8 cellular contexts compared by ENCODE assay signal in the genomic region with DNA sequence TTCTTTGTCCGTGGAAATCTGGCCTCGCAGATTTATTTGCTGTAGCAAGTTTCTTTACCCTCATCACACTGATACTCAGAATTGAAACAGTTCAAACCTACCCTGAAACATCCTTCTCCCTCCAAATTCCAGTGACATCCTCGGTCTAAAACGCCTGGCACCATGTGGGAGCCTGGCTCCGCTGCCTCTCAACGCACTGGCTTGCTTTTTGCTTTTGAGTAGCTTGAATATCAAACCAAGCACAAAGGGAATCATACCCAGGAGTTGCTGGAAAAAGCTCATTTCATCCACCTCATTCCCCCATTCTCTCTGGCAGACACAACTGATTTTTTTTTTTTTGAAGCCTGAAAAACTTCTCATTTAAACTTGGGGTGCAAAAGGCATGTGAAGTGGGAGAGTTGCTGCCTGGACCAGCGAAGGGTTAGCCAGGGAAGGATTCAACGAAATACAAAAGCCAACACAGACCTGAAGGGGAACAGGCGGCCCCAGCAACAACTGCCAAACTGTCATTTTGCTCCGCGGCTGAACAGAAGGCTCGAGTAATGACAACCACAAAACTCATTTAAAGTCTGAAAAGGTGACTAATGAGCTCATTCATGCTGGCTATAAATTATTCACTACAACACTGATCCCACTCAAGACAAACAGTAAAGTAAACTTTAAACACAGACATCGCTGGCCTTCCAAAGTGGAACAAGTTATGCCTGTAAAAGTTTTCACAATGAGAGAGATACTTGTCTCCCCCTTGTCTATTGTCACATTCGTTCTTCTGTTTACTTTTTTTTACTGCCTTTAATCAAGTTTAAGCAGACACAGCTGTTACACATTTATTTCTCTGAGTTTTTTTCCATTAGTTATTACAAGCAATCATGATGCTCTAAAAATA. TPM values are rescaled to one million over a fixed set of nuclear protein-coding genes. Genes with fewer than 3 reads are reported as not detected.
DNase-seq lines count a peak whose midpoint lies in the region; ATAC-seq and TF ChIP-seq lines count a peak whose summit lies in the region.

No MANE protein-coding gene starts in this region.

- H3K4me1 ChIP-seq in esophagus (ENCODE audit: control insufficient read depth in 2 of 2, insufficient read depth in 2 of 2, low read length in 1 of 2), result peaks cover 0 to 11% of the 10 kb centered on the region in 2 donors
- peaks cover 24% of the 10 kb centered on the region for H3K4me1 ChIP-seq in neuron (ENCODE audit: insufficient read depth, low read length)

- peak overlapping the region; percentile 86 for H3K27ac Mint-ChIP-seq in activated B cell treated with CpG ODN at 0.5 μM for 24 hours

- no peaks in the 10 kb centered on the region for H3K9me3 Mint-ChIP-seq in activated B cell treated with CpG ODN at 0.5 μM for 24 hours

- H3K9me3 ChIP-seq in esophagus (ENCODE audit: control insufficient read depth in 2 of 2, insufficient read depth in 1 of 2, low read depth in 1 of 2, low read length in 1 of 2) (no peaks in the 10 kb centered on the region), neuron (ENCODE audit: low read length) (no peaks in the 10 kb centered on the region)

- no peaks in the 10 kb centered on the region for H3K27me3 Mint-ChIP-seq in activated B cell treated with CpG ODN at 0.5 μM for 24 hours

- TF ChIP-seq CTCF in NB4 (IDR thresholded peaks at IDR 0.05; ENCODE audit: low read depth, low read length) (no peak), activated B cell treated with CpG ODN at 0.5 μM for 24 hours (IDR thresholded peaks at IDR 0.05) (no peak)

- peak overlapping the region; percentile 11 for H3K4me3 ChIP-seq in NB4 (ENCODE audit: low read depth, low read length)
- no peak overlapping the region for H3K4me3 ChIP-seq in esophagus (ENCODE audit: low read depth in 1 of 2, low read length in 2 of 2)
- peak overlapping the region; percentile 24 for H3K4me3 ChIP-seq in neuron (ENCODE audit: low read length)

- POLR2A ChIA-PET in activated B cell treated with CpG ODN at 0.5 μM for 24 hours (lab: Charles Lee), result interaction anchor here (0.6 to 2.9 kb wide), 19 partner anchors 12 to 388 kb away, joined by 3 to 20 read pairs (median 4); no protein-coding TSS in a partner anchor

- intact Hi-C loops in activated B cell treated with CpG ODN at 0.5 μM for 24 hours (cut with micrococcal nuclease), result loop anchor here (1.0 to 5.0 kb wide), 12 partner anchors 12 to 953 kb away; partner anchors contain the start of genes FOXN3 and TDP1

- H3K36me3 ChIP-seq in esophagus (ENCODE audit: control insufficient read depth in 2 of 2, insufficient read depth in 2 of 2, low read length in 1 of 2) (no peaks in the 10 kb centered on the region), neuron (ENCODE audit: insufficient read depth, low read length) (no peaks in the 10 kb centered on the region)

- H3K4me3 Mint-ChIP-seq in activated B cell treated with CpG ODN at 0.5 μM for 24 hours, result peak overlapping the region; percentile 80

- 16 to 25% methylated on average over 14 of the region's 14 CpGs for WGBS in esophagus, 2 donors

- peaks cover 78% of the 10 kb centered on the region for H3K4me1 Mint-ChIP-seq in activated B cell treated with CpG ODN at 0.5 μM for 24 hours

- in situ Hi-C loops in Caki2 (cut with HindIII; ENCODE audit: low pct_unique_long_range_greater_than_20kb, low sequenced_read_pairs), result no loop called here

- H3K36me3 Mint-ChIP-seq in activated B cell treated with CpG ODN at 0.5 μM for 24 hours (ENCODE audit: low read depth), result no peaks in the 10 kb centered on the region

- no peak for TF ChIP-seq POLR2A in NB4 (IDR thresholded peaks at IDR 0.05; ENCODE audit: extremely low read depth, insufficient read length)

- CTCF ChIA-PET in activated B cell treated with CpG ODN at 0.5 μM for 24 hours (lab: Charles Lee), result interaction anchor here (0.9 to 3.0 kb wide), 4 partner anchors 12 to 252 kb away, joined by 3 to 12 read pairs (median 4); no protein-coding TSS in a partner anchor

- H3K27me3 ChIP-seq in esophagus (ENCODE audit: control insufficient read depth in 1 of 2, insufficient read depth in 2 of 2, low read length in 2 of 2) (no peaks in the 10 kb centered on the region), neuron (ENCODE audit: insufficient read depth, low read length) (no peaks in the 10 kb centered on the region)

- H3K27ac ChIP-seq in esophagus (ENCODE audit: low read depth in 2 of 2, low read length in 1 of 2), result peak overlapping the region; percentile 24 to 85

- ATAC-seq in activated B cell treated with CpG ODN at 0.5 μM for 24 hours (ENCODE audit: low read depth) (no peak), HG02798 (IDR thresholded peaks at IDR 0.05; ENCODE audit: poor library complexity, unreplicated experiment) (no peak)

- H2AFZ ChIP-seq in neuron (ENCODE audit: low read depth, low read length), result peak overlapping the region; percentile 35

- DNase-seq in Caki2 (ENCODE audit: low read depth) (peak; percentile 53), NB4 (ENCODE audit: low read depth) (peak; percentile 62), activated B cell treated with CpG ODN at 0.5 μM for 24 hours (no peak), LoVo (ENCODE audit: low spot score) (no peak), NCI-H2081 treated with DMSO at 0.1 percent for 48 hours (lab: John Stamatoyannopoulos, UW) (no peak)

RNA-seq across cellular contexts. Expression of gene FOXN3, which starts 12.4 kb away (rescaled TPM):
- 3.2 and 5.9 TPM in 2 replicates for total RNA-seq in Caki2 (2014; rRNA removed; shearing (Covaris generic); ENCODE audit: low replicate concordance)
- 88.2 and 106 TPM in 2 replicates for total RNA-seq in activated B cell treated with CpG ODN at 0.5 μM for 24 hours
- polyA plus RNA-seq in esophagus, result 10 to 100 TPM; 10.3 to 14.1 TPM

Comparison
In these comparisons a context has a peak if more than half of its experiments do, and no peak if none do; other contexts are left out.
1. DNase-seq: peak in Caki2 (single experiment) and NB4 (single experiment); none in activated B cell treated with CpG ODN at 0.5 μM for 24 hours (single experiment), LoVo (single experiment) and NCI-H2081 treated with DMSO at 0.1 percent for 48 hours (single experiment).
2. H3K4me3 ChIP-seq: peak in NB4 (single experiment) and neuron (single experiment); none in esophagus (0 of 2).
3. RNA of gene FOXN3, which starts 12.4 kb away (total RNA-seq): 88.2 to 106 TPM in activated B cell treated with CpG ODN at 0.5 μM for 24 hours; 3.2 to 5.9 TPM in Caki2; every median in the first group is over 10 times any median in the second.